10 cellular contexts compared by ENCODE assay signal in genomic region chr5:145835839-145836222, GRCh38. TPM values are rescaled to one million over a fixed set of nuclear protein-coding genes. Genes with fewer than 3 reads are reported as not detected.
DNase-seq lines count a peak whose midpoint lies in the region; ATAC-seq and TF ChIP-seq lines count a peak whose summit lies in the region.
"Had no signal": no experiment of that assay in that cellular context is flagged by ENCODE, and none has a peak within 500 bp of the region (broad histone marks: within the 10 kb centered on the region; RNA-seq: fewer than 3 reads in every experiment).

No MANE protein-coding gene starts in this region.

- H3K4me1 Mint-ChIP-seq in activated CD4-positive, alpha-beta T cell treated with anti-CD3 and anti-CD28 coated beads, Interleukin-2, amount 10 ng/mL, durations not matched to agents 24 days and 14 days = peaks cover 11% of the 10 kb centered on the region

- H3K4me3 ChIP-seq in astrocyte of the cerebellum (ENCODE audit: low read depth, low read length) = peak overlapping the region; percentile 57
- H3K4me3 ChIP-seq in left lung = peak overlapping the region; percentile 78 to 82
- peak overlapping the region; percentile 62 to 64 for H3K4me3 ChIP-seq in tibial artery

- no peak for DNase-seq in activated CD4-positive, alpha-beta T cell treated with anti-CD3 and anti-CD28 coated beads, Interleukin-2, amount 10 ng/mL, durations not matched to agents 24 days and 14 days
- DNase-seq in activated CD4-positive, alpha-beta T cell treated with anti-CD3 and anti-CD28 coated beads for 48 hours = no peak
- DNase-seq in astrocyte of the cerebellum (ENCODE audit: low read depth) = no peak
- DNase-seq in left lung = no peak
- no peak for DNase-seq in tibial artery
- DNase-seq in inferior parietal cortex (ENCODE audit: extremely low spot score) = no peak
- DNase-seq in NCI-H1436 treated with DMSO at 0.1 percent for 48 hours (lab: John Stamatoyannopoulos, UW) = no peak
- DNase-seq: DND-41 had no signal

- no peaks in the 10 kb centered on the region for H3K36me3 ChIP-seq in left lung
- no peaks in the 10 kb centered on the region for H3K36me3 ChIP-seq in tibial artery

- H3K9me3 ChIP-seq in left lung (no peaks in the 10 kb centered on the region), tibial artery (no peaks in the 10 kb centered on the region)

- peaks cover 3 to 22% of the 10 kb centered on the region in 2 donors for H3K4me1 ChIP-seq in left lung
- peaks cover 2 to 41% (median 20%) of the 10 kb centered on the region in 4 donors for H3K4me1 ChIP-seq in tibial artery

- H3K27me3 ChIP-seq in left lung = no peaks in the 10 kb centered on the region
- no peaks in the 10 kb centered on the region for H3K27me3 ChIP-seq in tibial artery

- in situ Hi-C loops in astrocyte of the cerebellum (cut with HindIII; ENCODE audit: low sequenced_read_pairs) = no loop called here

- no peaks in the 10 kb centered on the region for H3K9me3 Mint-ChIP-seq in activated CD4-positive, alpha-beta T cell treated with anti-CD3 and anti-CD28 coated beads, Interleukin-2, amount 10 ng/mL, durations not matched to agents 24 days and 14 days

- intact Hi-C loops in activated CD4-positive, alpha-beta T cell treated with anti-CD3 and anti-CD28 coated beads, Interleukin-2, amount 10 ng/mL, durations not matched to agents 24 days and 14 days (cut with micrococcal nuclease) = loop anchor here (5.0 kb wide), 1 partner anchor 111 kb away; no protein-coding TSS in a partner anchor
- intact Hi-C loops in left lung (cut with DNase I) = no loop called here
- intact Hi-C loops in tibial artery (cut with DNase I; ENCODE audit: low total_unique reads) = no loop called here

- H3K27ac Mint-ChIP-seq in activated CD4-positive, alpha-beta T cell treated with anti-CD3 and anti-CD28 coated beads, Interleukin-2, amount 10 ng/mL, durations not matched to agents 24 days and 14 days = no peak overlapping the region

- H3K4me3 Mint-ChIP-seq in activated CD4-positive, alpha-beta T cell treated with anti-CD3 and anti-CD28 coated beads, Interleukin-2, amount 10 ng/mL, durations not matched to agents 24 days and 14 days = peak overlapping the region; percentile 77

- TF ChIP-seq CTCF in astrocyte of the cerebellum (IDR thresholded peaks at IDR 0.05; ENCODE audit: low read depth, low read length, missing control alignments) (no peak), left lung (IDR thresholded peaks at IDR 0.05) (no peak), tibial artery (IDR thresholded peaks at IDR 0.05) (no peak)

- ATAC-seq in left lung (peak; percentile 18), GM18867 (IDR thresholded peaks at IDR 0.05; ENCODE audit: unreplicated experiment) (no peak)

- H3K36me3 Mint-ChIP-seq in activated CD4-positive, alpha-beta T cell treated with anti-CD3 and anti-CD28 coated beads, Interleukin-2, amount 10 ng/mL, durations not matched to agents 24 days and 14 days (ENCODE audit: low read depth) = no peaks in the 10 kb centered on the region

- peaks cover 21% of the 10 kb centered on the region for H3K27me3 Mint-ChIP-seq in activated CD4-positive, alpha-beta T cell treated with anti-CD3 and anti-CD28 coated beads, Interleukin-2, amount 10 ng/mL, durations not matched to agents 24 days and 14 days

- peak overlapping the region; percentile 67 to 68 for H3K27ac ChIP-seq in left lung
- peak overlapping the region; percentile 84 to 86 for H3K27ac ChIP-seq in tibial artery

RNA-seq across cellular contexts. Expression of gene PRELID2, which starts 0.7 kb away (rescaled TPM):
- 3.1 and 3.6 TPM in 2 replicates for total RNA-seq in activated CD4-positive, alpha-beta T cell treated with anti-CD3 and anti-CD28 coated beads, Interleukin-2, amount 10 ng/mL, durations not matched to agents 24 days and 14 days
- 1 to 10 TPM; 5.2 to 5.9 TPM for total RNA-seq in left lung

RNA-seq across cellular contexts. Expression of gene GRXCR2, which starts 37.0 kb away (rescaled TPM):
- total RNA-seq in activated CD4-positive, alpha-beta T cell treated with anti-CD3 and anti-CD28 coated beads, Interleukin-2, amount 10 ng/mL, durations not matched to agents 24 days and 14 days = not detected in 2 replicates
- total RNA-seq in left lung = not detected
- total RNA-seq: myocyte had no signal
